ENCODE assay signal across 28 cellular contexts in the genomic region with DNA sequence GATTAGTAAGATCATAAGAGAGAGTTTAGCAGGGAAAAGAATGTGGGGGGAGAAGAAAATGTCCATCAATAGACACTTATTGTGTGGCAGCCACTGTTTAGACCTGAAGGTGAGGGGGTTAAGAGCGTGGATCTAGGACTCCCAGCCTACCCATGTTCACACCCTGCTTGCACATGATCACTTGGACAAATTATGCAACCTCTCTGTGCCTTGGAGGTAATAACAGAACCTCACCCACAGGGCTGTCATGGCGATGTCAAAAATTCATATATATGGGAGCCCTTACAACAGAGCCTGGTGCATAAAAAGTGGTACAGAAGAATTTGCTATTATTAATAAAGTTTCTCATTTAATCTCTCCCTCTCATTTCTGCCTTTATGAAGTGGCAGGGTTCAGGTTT.
DNase-seq lines count a peak whose midpoint lies in the region; ATAC-seq, FAIRE-seq and TF ChIP-seq lines count a peak whose summit lies in the region.
"Had no signal": no experiment of that assay in that cellular context is flagged by ENCODE, and none has a peak within 500 bp of the region (broad histone marks: within the 10 kb centered on the region; RNA-seq: fewer than 3 reads in every experiment).

No MANE protein-coding gene starts in this region.

- H3K4me1 Mint-ChIP-seq in naive thymus-derived CD8-positive, alpha-beta T cell = peaks cover 4 to 44% (median 6%) of the 10 kb centered on the region in 4 donors

- ATAC-seq in A549 (no peak), gastrocnemius medialis (peak; percentile 32 to 45), right cardiac atrium (no peak)
- no peak for ATAC-seq in naive thymus-derived CD8-positive, alpha-beta T cell
- ATAC-seq: stimulated activated effector memory CD8-positive, alpha-beta T cell treated with anti-CD3 and anti-CD28 coated beads, Interleukin-12 subunit alpha, Interleukin-12 subunit beta, amount 100 ng/mL, for 72 hours had no signal

- no peak overlapping the region for H3K9ac ChIP-seq in keratinocyte (ENCODE audit: control insufficient read depth, extremely low read depth, insufficient read depth, low read length)
- H3K9ac ChIP-seq: BLaER1 treated with 17β-estradiol and CSF1 and Interleukin-3, amounts not matched to agents 10 nM and 100 nM had no signal

- no TSS peak for BruUV-seq in OCI-LY7 (replicated peaks; lab: Mats Ljungman, UMichigan)

- no peaks in the 10 kb centered on the region for H3K9me1 ChIP-seq in keratinocyte (ENCODE audit: control insufficient read depth, extremely low read depth, insufficient read depth, low read length)

- H3K9me3 ChIP-seq in A549 (no peaks in the 10 kb centered on the region), OCI-LY7 (ENCODE audit: low read length) (no peaks in the 10 kb centered on the region), keratinocyte (ENCODE audit: control insufficient read depth, low read depth, low read length) (no peaks in the 10 kb centered on the region), gastrocnemius medialis (no peaks in the 10 kb centered on the region), right cardiac atrium (ENCODE audit: control insufficient read depth, low read length) (no peaks in the 10 kb centered on the region)
- H3K9me3 ChIP-seq: BLaER1 treated with 17β-estradiol and CSF1 and Interleukin-3, amounts not matched to agents 10 nM and 100 nM; left ventricle myocardium inferior; MG63; psoas muscle had no signal

- intact Hi-C loops in OCI-LY7 (cut with micrococcal nuclease; ENCODE audit: unreplicated experiment) = no loop called here
- intact Hi-C loops in gastrocnemius medialis (cut with DNase I; ENCODE audit: low total_unique reads) = no loop called here
- intact Hi-C loops in right cardiac atrium (cut with DNase I) = no loop called here

- H2AFZ ChIP-seq in OCI-LY7 (ENCODE audit: low read length) (no peak overlapping the region), keratinocyte (ENCODE audit: control insufficient read depth, low read length) (no peak overlapping the region)

- H3K27ac Mint-ChIP-seq in naive thymus-derived CD8-positive, alpha-beta T cell = no peak overlapping the region
- H3K27ac Mint-ChIP-seq: activated CD4-positive, alpha-beta memory T cell treated with anti-CD3 and anti-CD28 coated beads, Interleukin-2, amount 10 ng/mL, durations not matched to agents 7 days and 5 days; activated naive CD4-positive, alpha-beta T cell treated with anti-CD3 and anti-CD28 coated beads for 36 hours; activated T-helper 1 cell treated with anti-CD3 and anti-CD28 coated beads, Interleukin-12 subunit alpha, Interleukin-12 subunit beta, Interleukin-2, Interleukin-4 antibody, amounts not matched to agents 30 ng/mL and 10 ng/mL and 1 ng/mL, durations not matched to agents 14 hours and 24 hours and 36 hours; stimulated activated effector memory CD8-positive, alpha-beta T cell treated with anti-CD3 and anti-CD28 coated beads, Interleukin-12 subunit alpha, Interleukin-12 subunit beta, amount 100 ng/mL, for 72 hours had no signal

- H4K20me1 ChIP-seq in OCI-LY7 (ENCODE audit: insufficient read depth, low read length) (peaks cover 9% of the 10 kb centered on the region; the same call in 1 of the 2 replicates), keratinocyte (ENCODE audit: control insufficient read depth, extremely low read depth, insufficient read depth, low read length) (no peaks in the 10 kb centered on the region)

- no peaks in the 10 kb centered on the region for H3K27me3 Mint-ChIP-seq in naive thymus-derived CD8-positive, alpha-beta T cell

- H3K4me3 ChIP-seq in A549 (no peak overlapping the region), OCI-LY7 (ENCODE audit: low read depth, low read length, poor library complexity, severe bottlenecking) (peak overlapping the region; percentile 7), keratinocyte (ENCODE audit: control insufficient read depth in 2 of 3, extremely low read depth in 1 of 3, insufficient read depth in 2 of 3, low read depth in 1 of 3, low read length in 3 of 3) (no peak overlapping the region), gastrocnemius medialis (no peak overlapping the region), right cardiac atrium (ENCODE audit: low read length) (no peak overlapping the region)
- H3K4me3 ChIP-seq: BLaER1 treated with 17β-estradiol and CSF1 and Interleukin-3, amounts not matched to agents 10 nM and 100 nM; dorsolateral prefrontal cortex; left ventricle myocardium inferior; MG63; psoas muscle had no signal

- H3K9me2 ChIP-seq in OCI-LY7 (ENCODE audit: insufficient read depth, low read length) = no peaks in the 10 kb centered on the region

- TF ChIP-seq CTCF in A549 (IDR thresholded peaks at IDR 0.05) (no peak), OCI-LY7 (conservative IDR thresholded peaks at IDR 0.05; ENCODE audit: low read length) (no peak), keratinocyte (optimal IDR thresholded peaks at IDR 0.05 in 1 of 3, IDR thresholded peaks at IDR 0.05 in 1 of 3, conservative IDR thresholded peaks at IDR 0.05 in 1 of 3; ENCODE audit: extremely low read depth in 1 of 3, insufficient read depth in 2 of 3, low read length in 3 of 3) (no peak), gastrocnemius medialis (IDR thresholded peaks at IDR 0.05 in 4 of 5, conservative IDR thresholded peaks at IDR 0.05 in 1 of 5) (no peak)

- peaks cover 61% of the 10 kb centered on the region for H3K4me1 ChIP-seq in A549
- peaks cover 68% of the 10 kb centered on the region for H3K4me1 ChIP-seq in OCI-LY7 (ENCODE audit: insufficient read depth, low read length, poor library complexity, severe bottlenecking)
- peaks cover 54% of the 10 kb centered on the region for H3K4me1 ChIP-seq in keratinocyte (ENCODE audit: control insufficient read depth, extremely low read depth, insufficient read depth, low read length)
- peaks cover 3 to 5% of the 10 kb centered on the region in 2 donors for H3K4me1 ChIP-seq in gastrocnemius medialis
- no peaks in the 10 kb centered on the region for H3K4me1 ChIP-seq in right cardiac atrium (ENCODE audit: control insufficient read depth, insufficient read depth, low read length)
- H3K4me1 ChIP-seq: left ventricle myocardium inferior had no signal

- no peak overlapping the region; a peak in 1 of 6 replicates for H3K27ac ChIP-seq in A549
- H3K27ac ChIP-seq in OCI-LY7 (ENCODE audit: low read depth, low read length, poor library complexity, severe bottlenecking) = no peak overlapping the region
- peak overlapping the region; percentile 4 for H3K27ac ChIP-seq in keratinocyte (ENCODE audit: control insufficient read depth, insufficient read depth, low read length)
- H3K27ac ChIP-seq in gastrocnemius medialis = no peak overlapping the region
- no peak overlapping the region for H3K27ac ChIP-seq in right cardiac atrium (ENCODE audit: low read length)
- H3K27ac ChIP-seq: BLaER1 treated with 17β-estradiol and CSF1 and Interleukin-3, amounts not matched to agents 10 nM and 100 nM; left ventricle myocardium inferior; psoas muscle had no signal

- no peak overlapping the region for H3K4me3 Mint-ChIP-seq in naive thymus-derived CD8-positive, alpha-beta T cell
- H3K4me3 Mint-ChIP-seq: activated CD4-positive, alpha-beta memory T cell treated with anti-CD3 and anti-CD28 coated beads, Interleukin-2, amount 10 ng/mL, durations not matched to agents 7 days and 5 days; activated naive CD4-positive, alpha-beta T cell treated with anti-CD3 and anti-CD28 coated beads for 36 hours; activated T-helper 1 cell treated with anti-CD3 and anti-CD28 coated beads, Interleukin-12 subunit alpha, Interleukin-12 subunit beta, Interleukin-2, Interleukin-4 antibody, amounts not matched to agents 30 ng/mL and 10 ng/mL and 1 ng/mL, durations not matched to agents 14 hours and 24 hours and 36 hours; stimulated activated effector memory CD8-positive, alpha-beta T cell treated with anti-CD3 and anti-CD28 coated beads, Interleukin-12 subunit alpha, Interleukin-12 subunit beta, amount 100 ng/mL, for 72 hours had no signal

- H3K79me2 ChIP-seq in OCI-LY7 (ENCODE audit: insufficient read depth, low read depth, low read length) (no peaks in the 10 kb centered on the region), keratinocyte (ENCODE audit: control insufficient read depth, insufficient read depth, low read length) (peaks cover 36% of the 10 kb centered on the region)

- FAIRE-seq in A549 (lab: Jason Lieb, UNC) (no peak), keratinocyte (lab: Jason Lieb, UNC) (peak; percentile 49)
- FAIRE-seq: GM12892, H54 had no signal

- dilution Hi-C loops in keratinocyte (cut with MboI; ENCODE audit: extremely low pct_ligation_motif_present, low sequenced_read_pairs) = no loop called here

- in situ Hi-C loops in gastrocnemius medialis (cut with MboI; ENCODE audit: low sequenced_read_pairs in 4 of 4) = loop anchor here in 1 of 4 donors (10.0 kb wide), 1 partner anchor 62 kb away; no protein-coding TSS in a partner anchor

- no peak for DNase-seq in A549 (ENCODE audit: low read depth in 1 of 2, low spot score in 1 of 2)
- no peak for DNase-seq in OCI-LY7 (ENCODE audit: low spot score)
- no peak for DNase-seq in keratinocyte (ENCODE audit: low read depth, low spot score)
- DNase-seq in gastrocnemius medialis = no peak
- DNase-seq in NCI-H2227 (lab: John Stamatoyannopoulos, UW; ENCODE audit: unreplicated experiment) = no peak
- no peak for DNase-seq in right cardiac atrium
- DNase-seq in AG08395 (ENCODE audit: low spot score) = no peak
- no peak for DNase-seq in naive thymus-derived CD8-positive, alpha-beta T cell
- DNase-seq: activated CD4-positive, alpha-beta memory T cell treated with anti-CD3 and anti-CD28 coated beads, Interleukin-2, amount 10 ng/mL, durations not matched to agents 7 days and 5 days; activated CD8-positive, alpha-beta memory T cell treated with anti-CD3 and anti-CD28 coated beads, Interleukin-2, amount 50 U/mL, for 48 hours; activated naive CD4-positive, alpha-beta T cell treated with anti-CD3 and anti-CD28 coated beads for 36 hours; dorsolateral prefrontal cortex; KG1; left ventricle myocardium inferior; mesendoderm; MG63; NCI-H1436; NCI-H2227 treated with DMSO at 0.1 percent for 48 hours; psoas muscle; stimulated activated CD4-positive, alpha-beta T cell treated with anti-CD3 and anti-CD28 coated beads, Interleukin-15, amount 100 ng/mL, for 24 hours; stimulated activated CD4-positive, alpha-beta T cell treated with anti-CD3 and anti-CD28 coated beads, Interleukin-4, amount 100 ng/mL, for 4 hours; substantia nigra; SW 1271 had no signal

- H3K27me3 ChIP-seq in keratinocyte (ENCODE audit: control insufficient read depth, extremely low read depth, insufficient read depth, low read length) (no peaks in the 10 kb centered on the region), gastrocnemius medialis (no peaks in the 10 kb centered on the region), right cardiac atrium (ENCODE audit: control insufficient read depth, insufficient read depth) (no peaks in the 10 kb centered on the region)
- H3K27me3 ChIP-seq: BLaER1 treated with 17β-estradiol and CSF1 and Interleukin-3, amounts not matched to agents 10 nM and 100 nM; dorsolateral prefrontal cortex; MG63 had no signal

- no peak for TF ChIP-seq EP300 in A549 (IDR thresholded peaks at IDR 0.05)

- TF ChIP-seq RAD21 in A549 (conservative IDR thresholded peaks at IDR 0.05 in 1 of 2, IDR thresholded peaks at IDR 0.05 in 1 of 2) = no peak

- no peaks in the 10 kb centered on the region for H3K36me3 ChIP-seq in OCI-LY7 (ENCODE audit: insufficient read depth, low read length)
- peaks cover 0 to 4% of the 10 kb centered on the region in 2 experiments for H3K36me3 ChIP-seq in keratinocyte (ENCODE audit: control insufficient read depth in 2 of 2, extremely low read depth in 1 of 2, insufficient read depth in 2 of 2, low read length in 2 of 2)
- H3K36me3 ChIP-seq in gastrocnemius medialis = no peaks in the 10 kb centered on the region
- H3K36me3 ChIP-seq: left ventricle myocardium inferior, MG63 had no signal

- no peak for TF ChIP-seq POLR2A in A549 (IDR thresholded peaks at IDR 0.05; ENCODE audit: low read length)
- TF ChIP-seq POLR2A in gastrocnemius medialis (IDR thresholded peaks at IDR 0.05) = no peak

- POLR2A ChIA-PET in A549 (lab: Yijun Ruan, JAX) (no interaction called here), OCI-LY7 (lab: Charles Lee) (no interaction called here)
- POLR2A ChIA-PET in naive thymus-derived CD8-positive, alpha-beta T cell (lab: Charles Lee) = no interaction called here

- peak overlapping the region; percentile 18; the same call in 1 of the 3 replicates for H3K4me2 ChIP-seq in A549
- H3K4me2 ChIP-seq in OCI-LY7 (ENCODE audit: low read length) = peak overlapping the region; percentile 52
- H3K4me2 ChIP-seq in keratinocyte (ENCODE audit: control insufficient read depth, extremely low read depth, insufficient read depth, low read depth, low read length) = peak overlapping the region; percentile 22

- no peaks in the 10 kb centered on the region for H3K9me3 Mint-ChIP-seq in naive thymus-derived CD8-positive, alpha-beta T cell
- H3K9me3 Mint-ChIP-seq: activated CD4-positive, alpha-beta memory T cell treated with anti-CD3 and anti-CD28 coated beads, Interleukin-2, amount 10 ng/mL, durations not matched to agents 7 days and 5 days; activated naive CD4-positive, alpha-beta T cell treated with anti-CD3 and anti-CD28 coated beads for 36 hours; activated T-helper 1 cell treated with anti-CD3 and anti-CD28 coated beads, Interleukin-12 subunit alpha, Interleukin-12 subunit beta, Interleukin-2, Interleukin-4 antibody, amounts not matched to agents 30 ng/mL and 10 ng/mL and 1 ng/mL, durations not matched to agents 14 hours and 24 hours and 36 hours; stimulated activated effector memory CD8-positive, alpha-beta T cell treated with anti-CD3 and anti-CD28 coated beads, Interleukin-12 subunit alpha, Interleukin-12 subunit beta, amount 100 ng/mL, for 72 hours had no signal

- WGBS in A549 (ENCODE audit: missing lambda C conversion rate) = 74% methylated on average over 2 of the region's 2 CpGs
- 93% methylated on average over 2 of the region's 2 CpGs for WGBS in right cardiac atrium

- CTCF ChIA-PET in A549 (lab: Yijun Ruan, JAX) (interaction anchor here (0.7 kb wide), 1 partner anchor 10 kb away, joined by 3 read pairs; no protein-coding TSS in a partner anchor), OCI-LY7 (lab: Charles Lee; ENCODE audit: unreplicated experiment) (no interaction called here)

- no peaks in the 10 kb centered on the region for H3K36me3 Mint-ChIP-seq in naive thymus-derived CD8-positive, alpha-beta T cell
- H3K36me3 Mint-ChIP-seq: stimulated activated effector memory CD8-positive, alpha-beta T cell treated with anti-CD3 and anti-CD28 coated beads, Interleukin-12 subunit alpha, Interleukin-12 subunit beta, amount 100 ng/mL, for 72 hours had no signal

Comparison
In these comparisons a context has a peak if more than half of its experiments do, and no peak if none do; other contexts are left out.
1. ATAC-seq: peak in gastrocnemius medialis (2 of 2); none in A549 (0 of 2), right cardiac atrium (0 of 2) and naive thymus-derived CD8-positive, alpha-beta T cell (0 of 2).
2. Peak in every context shown above with its lines, with median percentiles within 50 percentile points of each other: H3K4me2 ChIP-seq.